8 cellular contexts compared by ENCODE assay signal in genomic region chr1:156746381-156746715, GRCh38. TPM values are rescaled to one million over a fixed set of nuclear protein-coding genes. Genes with fewer than 3 reads are reported as not detected.
DNase-seq lines count a peak whose midpoint lies in the region; ATAC-seq and TF ChIP-seq lines count a peak whose summit lies in the region.

No MANE protein-coding gene starts in this region.

- peak overlapping the region; percentile 100 for H3K27ac Mint-ChIP-seq in mesothelial cell of epicardium

- no peak for TF ChIP-seq POLR2A in heart left ventricle (IDR thresholded peaks at IDR 0.05)

- TF ChIP-seq CTCF in heart left ventricle (IDR thresholded peaks at IDR 0.05), result no peak
- TF ChIP-seq CTCF in mammary epithelial cell (conservative IDR thresholded peaks at IDR 0.05 in 1 of 2, IDR thresholded peaks at IDR 0.05 in 1 of 2; ENCODE audit: extremely low read depth in 1 of 2, insufficient read depth in 1 of 2, low read depth in 1 of 2, low read length in 2 of 2), result no peak
- no peak for TF ChIP-seq CTCF in mesothelial cell of epicardium (IDR thresholded peaks at IDR 0.05; ENCODE audit: unreplicated experiment)

- dilution Hi-C loops in mammary epithelial cell (cut with HindIII; ENCODE audit: low sequenced_read_pairs), result no loop called here

- H3K4me1 Mint-ChIP-seq in mesothelial cell of epicardium, result peaks cover 55% of the 10 kb centered on the region

- ATAC-seq in heart left ventricle (no peak), HG02798 (IDR thresholded peaks at IDR 0.05; ENCODE audit: poor library complexity, unreplicated experiment) (no peak)

- no peak for DNase-seq in heart left ventricle
- no peak for DNase-seq in cardiac septum (ENCODE audit: low spot score)
- DNase-seq in mammary epithelial cell, result no peak
- no peak for DNase-seq in mesothelial cell of epicardium (ENCODE audit: low spot score in 2 of 2, unreplicated experiment in 2 of 2)
- DNase-seq in T-helper 9 cell, result no peak
- no peak for DNase-seq in NCI-H748 treated with DMSO at 0.1 percent for 48 hours (lab: John Stamatoyannopoulos, UW)

- intact Hi-C loops in heart left ventricle (cut with DNase I), result no loop called here
- intact Hi-C loops in cardiac septum (cut with DNase I), result no loop called here
- intact Hi-C loops in mammary epithelial cell (cut with micrococcal nuclease), result loop anchor here (10.0 kb wide), 1 partner anchor 242 kb away; the partner anchor contains the start of gene MEF2D

- H4K20me1 ChIP-seq in mammary epithelial cell (ENCODE audit: insufficient read depth, low read length), result no peaks in the 10 kb centered on the region

- H3K27me3 Mint-ChIP-seq in mesothelial cell of epicardium (ENCODE audit: low read depth), result no peaks in the 10 kb centered on the region

- no peaks in the 10 kb centered on the region for H3K9me3 Mint-ChIP-seq in mesothelial cell of epicardium

- BruUV-seq in mammary epithelial cell (replicated peaks; lab: Mats Ljungman, UMichigan), result no TSS peak

- H3K36me3 ChIP-seq in heart left ventricle (peaks cover 0 to 36% (median 27%) of the 10 kb centered on the region in 9 donors), mammary epithelial cell (ENCODE audit: insufficient read depth, low read length) (peaks cover 8% of the 10 kb centered on the region), urinary bladder (ENCODE audit: insufficient read depth) (no peaks in the 10 kb centered on the region)

- H3K36me3 Mint-ChIP-seq in mesothelial cell of epicardium, result peaks cover 14% of the 10 kb centered on the region

- H2AFZ ChIP-seq in mammary epithelial cell (ENCODE audit: low read depth, low read length), result no peak overlapping the region

- H3K79me2 ChIP-seq in mammary epithelial cell (ENCODE audit: insufficient read depth, low read length), result peaks cover 86% of the 10 kb centered on the region

- CTCF ChIA-PET in mammary epithelial cell (lab: Charles Lee; ENCODE audit: low non-redundant PET), result no interaction called here

- peak overlapping the region; percentile 88 for H3K4me2 ChIP-seq in mammary epithelial cell (ENCODE audit: insufficient read depth, low read depth, low read length)

- peak overlapping the region; percentile 92 for H3K9ac ChIP-seq in mammary epithelial cell (ENCODE audit: insufficient read depth, low read length)

- H3K27me3 ChIP-seq in heart left ventricle (no peaks in the 10 kb centered on the region), mammary epithelial cell (ENCODE audit: insufficient read depth, low read length) (no peaks in the 10 kb centered on the region)

- peak overlapping the region; percentile 96 to 100 (median 99) for H3K27ac ChIP-seq in heart left ventricle
- peak overlapping the region; percentile 98 for H3K27ac ChIP-seq in mammary epithelial cell (ENCODE audit: insufficient read depth, low read depth, low read length)
- peak overlapping the region; percentile 98 for H3K27ac ChIP-seq in urinary bladder (ENCODE audit: low read depth)

- H3K4me3 ChIP-seq in heart left ventricle (peak overlapping the region; percentile 6 to 100 (median 92)), mammary epithelial cell (replicated peaks in 1 of 3; ENCODE audit: insufficient read depth in 1 of 3, low read depth in 2 of 3, low read length in 3 of 3) (peak overlapping the region in 2 of 3 experiments; percentile 45 to 72), urinary bladder (ENCODE audit: low read depth, low read length) (peak overlapping the region; percentile 45)

- 50 to 66% (median 55%) methylated on average over 7 to 8 of the region's 8 CpGs for WGBS in heart left ventricle, 4 donors
- WGBS in mammary epithelial cell (ENCODE audit: low coverage, missing lambda C conversion rate), result 58% methylated on average over 4 of the region's 8 CpGs
- 46% methylated on average over 8 of the region's 8 CpGs for WGBS in urinary bladder

- in situ Hi-C loops in mammary epithelial cell (cut with MboI; ENCODE audit: low sequenced_read_pairs in 2 of 2), result no loop called here

- peaks cover 22 to 68% (median 56%) of the 10 kb centered on the region in 12 donors for H3K4me1 ChIP-seq in heart left ventricle
- peaks cover 49% of the 10 kb centered on the region for H3K4me1 ChIP-seq in mammary epithelial cell (ENCODE audit: insufficient read depth, low read length)
- H3K4me1 ChIP-seq in urinary bladder (ENCODE audit: insufficient read depth), result no peaks in the 10 kb centered on the region

- peak overlapping the region; percentile 84 for H3K4me3 Mint-ChIP-seq in mesothelial cell of epicardium

- H3K9me3 ChIP-seq in heart left ventricle (no peaks in the 10 kb centered on the region), mammary epithelial cell (replicated peaks; ENCODE audit: insufficient read depth, low read length) (no peaks in the 10 kb centered on the region)

RNA-seq across cellular contexts. Expression of gene HDGF, which starts 5.1 kb away (rescaled TPM):
- 100 to 1,000 TPM; 137 to 224 (median 147) TPM for total RNA-seq in heart left ventricle
- 100 to 1,000 TPM in 1 of 2 donors, 10 to 100 TPM in 1; 87.7 to 240 TPM for polyA plus RNA-seq in heart left ventricle
- 131 TPM for total RNA-seq in cardiac septum
- total RNA-seq in mammary epithelial cell, result 100 to 1,000 TPM; 122 to 332 TPM
- 159 TPM for polyA plus RNA-seq in mammary epithelial cell
- polyA minus RNA-seq in mammary epithelial cell, result 309 TPM
- 176 to 183 TPM (median 182 TPM) in 3 replicates for total RNA-seq in mesothelial cell of epicardium
- total RNA-seq in urinary bladder, result 74.8 TPM
- polyA plus RNA-seq in urinary bladder, result 113 TPM

RNA-seq across cellular contexts. Expression of gene MRPL24, which starts 5.5 kb away (rescaled TPM):
- total RNA-seq in heart left ventricle (100 to 1,000 TPM in 1 of 9 donors, 10 to 100 TPM in 8; 74.8 to 117 (median 79.6) TPM), cardiac septum (66.1 TPM), mammary epithelial cell (10 to 100 TPM; 25.0 to 86.1 TPM), mesothelial cell of epicardium (35.5 to 40.5 TPM (median 38.4 TPM) in 3 replicates), urinary bladder (25.8 TPM)
- polyA plus RNA-seq in heart left ventricle (100 to 1,000 TPM; 135 to 230 TPM), mammary epithelial cell (121 TPM), urinary bladder (115 TPM)
- polyA minus RNA-seq in mammary epithelial cell, result 34.3 TPM

RNA-seq across cellular contexts. Expression of gene ISG20L2, which starts 17.8 kb away (rescaled TPM):
- total RNA-seq in heart left ventricle, result 10 to 100 TPM in 8 of 9 donors, 1 to 10 TPM in 1; 8.4 to 17.9 (median 12.8) TPM
- 10 to 100 TPM in 1 of 2 donors, 1 to 10 TPM in 1; 5.1 to 17.6 TPM for polyA plus RNA-seq in heart left ventricle
- total RNA-seq in cardiac septum, result 12.4 TPM
- 10 to 100 TPM; 27.0 to 42.7 TPM for total RNA-seq in mammary epithelial cell
- polyA plus RNA-seq in mammary epithelial cell, result 62.3 TPM
- 33.3 TPM for polyA minus RNA-seq in mammary epithelial cell
- 37.3 to 41.9 TPM (median 39.3 TPM) in 3 replicates for total RNA-seq in mesothelial cell of epicardium
- 12.5 TPM for total RNA-seq in urinary bladder
- 22.8 TPM for polyA plus RNA-seq in urinary bladder

RNA-seq across cellular contexts. Expression of gene METTL25B, which starts 18.1 kb away (rescaled TPM):
- total RNA-seq in heart left ventricle (10 to 100 TPM in 8 of 9 donors, 1 to 10 TPM in 1; 8.9 to 18.9 (median 15.0) TPM), cardiac septum (14.7 TPM), mammary epithelial cell (10 to 100 TPM in 1 of 2 donors, 1 to 10 TPM in 1; 9.3 to 24.3 TPM), mesothelial cell of epicardium (36.9 to 39.2 TPM (median 39.0 TPM) in 3 replicates), urinary bladder (11.4 TPM)
- polyA plus RNA-seq in heart left ventricle (10 to 100 TPM; 15.6 to 24.3 TPM), mammary epithelial cell (10.5 TPM), urinary bladder (32.6 TPM)
- 19.3 TPM for polyA minus RNA-seq in mammary epithelial cell

RNA-seq across cellular contexts. Expression of gene PRCC, which starts 21.0 kb away (rescaled TPM):
- total RNA-seq in heart left ventricle (10 to 100 TPM; 34.6 to 55.5 (median 39.0) TPM), cardiac septum (44.5 TPM), mammary epithelial cell (10 to 100 TPM; 22.2 to 69.7 TPM), mesothelial cell of epicardium (78.4 to 93.9 TPM (median 93.7 TPM) in 3 replicates), urinary bladder (17.7 TPM)
- polyA plus RNA-seq in heart left ventricle (10 to 100 TPM; 39.0 to 49.9 TPM), mammary epithelial cell (102 TPM), urinary bladder (49.5 TPM)
- polyA minus RNA-seq in mammary epithelial cell, result 169 TPM
